Comparison of ENCODE assay signal across 1 cellular context in genomic region chr18:8139971-8140406, GRCh38.
TF ChIP-seq lines count a peak whose summit lies in the region.

No MANE protein-coding gene starts in this region.

TF ChIP-seq in K562, 482 proteins besides CTCF, POLR2A, EP300 and RAD21 (continued from another document):
- TF ChIP-seq, protein P1, sequence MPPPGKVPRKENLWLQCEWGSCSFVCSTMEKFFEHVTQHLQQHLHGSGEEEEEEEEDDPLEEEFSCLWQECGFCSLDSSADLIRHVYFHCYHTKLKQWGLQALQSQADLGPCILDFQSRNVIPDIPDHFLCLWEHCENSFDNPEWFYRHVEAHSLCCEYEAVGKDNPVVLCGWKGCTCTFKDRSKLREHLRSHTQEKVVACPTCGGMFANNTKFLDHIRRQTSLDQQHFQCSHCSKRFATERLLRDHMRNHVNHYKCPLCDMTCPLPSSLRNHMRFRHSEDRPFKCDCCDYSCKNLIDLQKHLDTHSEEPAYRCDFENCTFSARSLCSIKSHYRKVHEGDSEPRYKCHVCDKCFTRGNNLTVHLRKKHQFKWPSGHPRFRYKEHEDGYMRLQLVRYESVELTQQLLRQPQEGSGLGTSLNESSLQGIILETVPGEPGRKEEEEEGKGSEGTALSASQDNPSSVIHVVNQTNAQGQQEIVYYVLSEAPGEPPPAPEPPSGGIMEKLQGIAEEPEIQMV (tag; conservative IDR thresholded peaks at IDR 0.05; ENCODE audit: low read depth): no peak
- TF ChIP-seq RBBP5 (IDR thresholded peaks at IDR 0.05; ENCODE audit: borderline replicate concordance, insufficient read depth, low read length, poor library complexity, severe bottlenecking) (no peak), KLF1 (tag; IDR thresholded peaks at IDR 0.05) (no peak), RUNX1 (IDR thresholded peaks at IDR 0.05; ENCODE audit: low read depth) (no peak), ZNF124 (CRISPR knock-in tag; IDR thresholded peaks at IDR 0.05) (no peak), ZFP91 (CRISPR knock-in tag; IDR thresholded peaks at IDR 0.05) (no peak), SAP30 (IDR thresholded peaks at IDR 0.05; ENCODE audit: borderline replicate concordance, insufficient read depth, low read depth, low read length, poor library complexity, severe bottlenecking) (no peak), FUS (optimal IDR thresholded peaks at IDR 0.05; ENCODE audit: low read depth, low read length) (no peak), ZNF140 (CRISPR knock-in tag; IDR thresholded peaks at IDR 0.05) (no peak), ZNF699 (CRISPR knock-in tag; IDR thresholded peaks at IDR 0.05; ENCODE audit: insufficient replicate concordance) (no peak)
- TF ChIP-seq, protein P2, sequence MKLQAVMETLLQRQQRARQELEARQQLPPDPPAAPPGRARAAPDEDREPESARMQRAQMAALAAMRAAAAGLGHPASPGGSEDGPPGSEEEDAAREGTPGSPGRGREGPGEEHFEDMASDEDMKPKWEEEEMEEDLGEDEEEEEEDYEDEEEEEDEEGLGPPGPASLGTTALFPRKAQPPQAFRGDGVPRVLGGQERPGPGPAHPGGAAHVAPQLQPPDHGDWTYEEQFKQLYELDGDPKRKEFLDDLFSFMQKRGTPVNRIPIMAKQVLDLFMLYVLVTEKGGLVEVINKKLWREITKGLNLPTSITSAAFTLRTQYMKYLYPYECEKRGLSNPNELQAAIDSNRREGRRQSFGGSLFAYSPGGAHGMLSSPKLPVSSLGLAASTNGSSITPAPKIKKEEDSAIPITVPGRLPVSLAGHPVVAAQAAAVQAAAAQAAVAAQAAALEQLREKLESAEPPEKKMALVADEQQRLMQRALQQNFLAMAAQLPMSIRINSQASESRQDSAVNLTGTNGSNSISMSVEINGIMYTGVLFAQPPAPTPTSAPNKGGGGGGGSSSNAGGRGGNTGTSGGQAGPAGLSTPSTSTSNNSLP (IDR thresholded peaks at IDR 0.05; ENCODE audit: borderline replicate concordance, low read depth, low read length): no peak
- TF ChIP-seq, protein P3, sequence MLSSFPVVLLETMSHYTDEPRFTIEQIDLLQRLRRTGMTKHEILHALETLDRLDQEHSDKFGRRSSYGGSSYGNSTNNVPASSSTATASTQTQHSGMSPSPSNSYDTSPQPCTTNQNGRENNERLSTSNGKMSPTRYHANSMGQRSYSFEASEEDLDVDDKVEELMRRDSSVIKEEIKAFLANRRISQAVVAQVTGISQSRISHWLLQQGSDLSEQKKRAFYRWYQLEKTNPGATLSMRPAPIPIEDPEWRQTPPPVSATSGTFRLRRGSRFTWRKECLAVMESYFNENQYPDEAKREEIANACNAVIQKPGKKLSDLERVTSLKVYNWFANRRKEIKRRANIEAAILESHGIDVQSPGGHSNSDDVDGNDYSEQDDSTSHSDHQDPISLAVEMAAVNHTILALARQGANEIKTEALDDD (IDR thresholded peaks at IDR 0.05): no peak
